8 cellular contexts compared by ENCODE assay signal in genomic region chr9:127960410-127961165, GRCh38. TPM values are rescaled to one million over a fixed set of nuclear protein-coding genes. Genes with fewer than 3 reads are reported as not detected.
DNase-seq lines count a peak whose midpoint lies in the region; ATAC-seq and TF ChIP-seq lines count a peak whose summit lies in the region.

No MANE protein-coding gene starts in this region.

- no peaks in the 10 kb centered on the region for H3K27me3 Mint-ChIP-seq in T-helper 1 cell treated with Interleukin-12 subunit alpha and Interleukin-12 subunit beta and Interleukin-4 antibody, amounts not matched to agents 30 μg/mL and 1 μg/mL, for 36 hours (ENCODE audit: low read depth)
- H3K27me3 Mint-ChIP-seq in activated CD8-positive, alpha-beta T cell treated with anti-CD3 and anti-CD28 coated beads for 36 hours: no peaks in the 10 kb centered on the region

- H3K36me3 Mint-ChIP-seq in T-helper 1 cell treated with Interleukin-12 subunit alpha and Interleukin-12 subunit beta and Interleukin-4 antibody, amounts not matched to agents 30 μg/mL and 1 μg/mL, for 36 hours (ENCODE audit: low read depth): peaks cover 46% of the 10 kb centered on the region
- peaks cover 36% of the 10 kb centered on the region for H3K36me3 Mint-ChIP-seq in activated CD8-positive, alpha-beta T cell treated with anti-CD3 and anti-CD28 coated beads for 36 hours (ENCODE audit: low read depth)

- CTCF ChIA-PET in activated CD8-positive, alpha-beta T cell treated with anti-CD3 and anti-CD28 coated beads for 36 hours (lab: Charles Lee): interaction anchor here (2.0 to 30.0 kb wide), 4 partner anchors 16 to 157 kb away, joined by 9 to 631 read pairs (median 172); partner anchors contain the start of gene EEIG1

- no peaks in the 10 kb centered on the region for H3K27me3 ChIP-seq in iPS-15b (ENCODE audit: control insufficient read depth, insufficient read depth, low read length)
- H3K27me3 ChIP-seq in subcutaneous abdominal adipose tissue (ENCODE audit: control insufficient read depth in 5 of 5, insufficient read depth in 4 of 5, low read length in 5 of 5): no peaks in the 10 kb centered on the region

- H3K4me3 ChIP-seq in iPS-15b (ENCODE audit: low read depth, low read length) (no peak overlapping the region), subcutaneous abdominal adipose tissue (ENCODE audit: low read depth in 1 of 5, low read length in 5 of 5) (no peak overlapping the region)

- peaks cover 68% of the 10 kb centered on the region for H3K4me1 Mint-ChIP-seq in T-helper 1 cell treated with Interleukin-12 subunit alpha and Interleukin-12 subunit beta and Interleukin-4 antibody, amounts not matched to agents 30 μg/mL and 1 μg/mL, for 36 hours (ENCODE audit: low read depth)
- peaks cover 85% of the 10 kb centered on the region for H3K4me1 Mint-ChIP-seq in activated CD8-positive, alpha-beta T cell treated with anti-CD3 and anti-CD28 coated beads for 36 hours (ENCODE audit: low read depth)

- H3K36me3 ChIP-seq in iPS-15b (ENCODE audit: control insufficient read depth, insufficient read depth, low read length): peaks cover 8% of the 10 kb centered on the region
- H3K36me3 ChIP-seq in subcutaneous abdominal adipose tissue (ENCODE audit: control insufficient read depth in 5 of 5, insufficient read depth in 5 of 5, low read length in 5 of 5): no peaks in the 10 kb centered on the region

- POLR2A ChIA-PET in activated CD8-positive, alpha-beta T cell treated with anti-CD3 and anti-CD28 coated beads for 36 hours (lab: Charles Lee): interaction anchor here (1.5 to 25.2 kb wide), 4 partner anchors 12 to 107 kb away, joined by 4 to 408 read pairs (median 4); partner anchors contain the start of genes EEIG1 and NAIF1

- peak overlapping the region; percentile 33 for H3K27ac Mint-ChIP-seq in T-helper 1 cell treated with Interleukin-12 subunit alpha and Interleukin-12 subunit beta and Interleukin-4 antibody, amounts not matched to agents 30 μg/mL and 1 μg/mL, for 36 hours
- peak overlapping the region; percentile 99 for H3K27ac Mint-ChIP-seq in activated CD8-positive, alpha-beta T cell treated with anti-CD3 and anti-CD28 coated beads for 36 hours

- H3K9me3 ChIP-seq in iPS-15b (ENCODE audit: control insufficient read depth, insufficient read depth, low read length): no peaks in the 10 kb centered on the region
- H3K9me3 ChIP-seq in subcutaneous abdominal adipose tissue (ENCODE audit: control insufficient read depth in 5 of 5, low read length in 5 of 5): no peaks in the 10 kb centered on the region

- H3K9me3 Mint-ChIP-seq in T-helper 1 cell treated with Interleukin-12 subunit alpha and Interleukin-12 subunit beta and Interleukin-4 antibody, amounts not matched to agents 30 μg/mL and 1 μg/mL, for 36 hours: no peaks in the 10 kb centered on the region
- H3K9me3 Mint-ChIP-seq in activated CD8-positive, alpha-beta T cell treated with anti-CD3 and anti-CD28 coated beads for 36 hours: peaks cover 6% of the 10 kb centered on the region

- intact Hi-C loops in activated CD8-positive, alpha-beta T cell treated with anti-CD3 and anti-CD28 coated beads for 36 hours (cut with micrococcal nuclease): no loop called here

- H3K9ac ChIP-seq in iPS-15b (ENCODE audit: low read depth, low read length) (peak overlapping the region; percentile 39), subcutaneous abdominal adipose tissue (ENCODE audit: low read length in 5 of 5) (peak overlapping the region in 4 of 5 donors; percentile 0 to 46 (median 17))

- no peak for TF ChIP-seq CTCF in activated CD8-positive, alpha-beta T cell treated with anti-CD3 and anti-CD28 coated beads for 36 hours (IDR thresholded peaks at IDR 0.05)

- H3K27ac ChIP-seq in subcutaneous abdominal adipose tissue (ENCODE audit: low read depth, low read length): no peak overlapping the region

- ATAC-seq in activated CD8-positive, alpha-beta T cell treated with anti-CD3 and anti-CD28 coated beads for 36 hours: no peak
- no peak for ATAC-seq in GM19397 (IDR thresholded peaks at IDR 0.05; ENCODE audit: unreplicated experiment)
- ATAC-seq in GM19467 (IDR thresholded peaks at IDR 0.05; ENCODE audit: unreplicated experiment): no peak

- H3K4me1 ChIP-seq in iPS-15b (ENCODE audit: control insufficient read depth, insufficient read depth, low read length) (peaks cover 6% of the 10 kb centered on the region), subcutaneous abdominal adipose tissue (ENCODE audit: control insufficient read depth in 5 of 5, insufficient read depth in 5 of 5, low read length in 5 of 5) (peaks cover 6 to 27% (median 23%) of the 10 kb centered on the region in 5 donors)

- no peak overlapping the region for H3K4me3 Mint-ChIP-seq in T-helper 1 cell treated with Interleukin-12 subunit alpha and Interleukin-12 subunit beta and Interleukin-4 antibody, amounts not matched to agents 30 μg/mL and 1 μg/mL, for 36 hours
- H3K4me3 Mint-ChIP-seq in activated CD8-positive, alpha-beta T cell treated with anti-CD3 and anti-CD28 coated beads for 36 hours: no peak overlapping the region

- no peak for DNase-seq in T-helper 1 cell
- DNase-seq in activated CD8-positive, alpha-beta T cell treated with anti-CD3 and anti-CD28 coated beads for 36 hours: no peak
- no peak for DNase-seq in HuH-7 (ENCODE audit: low spot score)

RNA-seq across cellular contexts. Expression of gene EEIG1, which starts 20.2 kb away (rescaled TPM):
- total RNA-seq in activated CD8-positive, alpha-beta T cell treated with anti-CD3 and anti-CD28 coated beads for 36 hours: 10 to 100 TPM; 79.7 to 81.5 TPM

RNA-seq across cellular contexts. Expression of gene DPM2, which starts 22.9 kb away (rescaled TPM):
- 10 to 100 TPM; 41.3 to 43.9 TPM for total RNA-seq in activated CD8-positive, alpha-beta T cell treated with anti-CD3 and anti-CD28 coated beads for 36 hours

RNA-seq across cellular contexts. Expression of gene PIP5KL1, which starts 30.0 kb away (rescaled TPM):
- total RNA-seq in activated CD8-positive, alpha-beta T cell treated with anti-CD3 and anti-CD28 coated beads for 36 hours: 1 to 10 TPM; 1.7 to 2.5 TPM

RNA-seq across cellular contexts. Expression of gene ST6GALNAC4, which starts 43.7 kb away (rescaled TPM):
- 10 to 100 TPM; 34.3 to 34.9 TPM for total RNA-seq in activated CD8-positive, alpha-beta T cell treated with anti-CD3 and anti-CD28 coated beads for 36 hours
